Comparison of ENCODE assay signal across 18 cellular contexts in the genomic region with DNA sequence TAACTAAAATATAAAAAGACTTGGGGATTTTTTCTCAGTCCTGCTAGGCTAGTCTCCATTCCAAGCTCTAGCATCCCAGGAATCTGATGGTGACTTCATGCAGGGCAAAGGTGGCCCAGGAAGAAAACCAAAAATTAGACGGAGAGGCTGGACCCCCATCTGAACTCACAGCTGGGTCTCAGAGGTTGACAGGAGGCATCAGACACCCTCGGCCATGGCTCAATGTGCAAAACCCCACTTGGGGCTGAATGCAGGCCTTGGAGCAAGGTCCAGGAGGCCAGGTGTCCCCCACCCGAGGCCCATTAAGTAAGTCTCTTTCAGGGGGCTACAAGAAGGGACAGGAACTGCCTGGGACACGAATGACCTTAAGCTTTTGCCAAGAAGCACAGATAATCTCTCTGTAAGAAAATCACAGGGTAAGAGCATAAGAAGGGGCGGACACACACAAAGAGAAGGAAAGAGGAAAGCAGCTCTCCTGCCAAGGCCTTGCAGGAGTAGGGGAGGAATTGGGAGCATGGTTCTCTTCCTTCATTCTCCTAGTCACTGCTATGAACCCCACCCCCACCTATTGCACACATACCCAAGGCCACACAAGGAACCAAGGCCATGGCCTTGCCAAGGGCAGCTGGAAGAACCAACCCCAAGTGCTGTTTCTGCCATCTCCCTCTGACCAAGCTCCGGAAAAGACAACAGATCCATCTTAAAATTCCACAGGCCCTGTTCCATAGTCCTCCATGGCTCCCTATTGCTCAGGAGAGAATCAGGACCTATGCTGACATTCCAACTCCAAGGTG. TPM values are rescaled to one million over a fixed set of nuclear protein-coding genes. Genes with fewer than 3 reads are reported as not detected.
DNase-seq lines count a peak whose midpoint lies in the region; ATAC-seq and TF ChIP-seq lines count a peak whose summit lies in the region.
"Had no signal": no experiment of that assay in that cellular context is flagged by ENCODE, and none has a peak within 500 bp of the region (broad histone marks: within the 10 kb centered on the region; RNA-seq: fewer than 3 reads in every experiment).

No MANE protein-coding gene starts in this region.

- no TSS peak for BruUV-seq in PC-3 (replicated peaks; lab: Mats Ljungman, UMichigan)

- no peaks in the 10 kb centered on the region for H4K20me1 ChIP-seq in PC-3 (ENCODE audit: low read length)
- H4K20me1 ChIP-seq in fibroblast of lung (ENCODE audit: control insufficient read depth, extremely low read depth, insufficient read depth, low read length) = no peaks in the 10 kb centered on the region

- H3K9ac ChIP-seq in PC-3 (ENCODE audit: low read length) = no peak overlapping the region
- H3K9ac ChIP-seq in fibroblast of lung (ENCODE audit: insufficient read depth, low read length) = no peak overlapping the region

- peak overlapping the region; percentile 81 for H3K27ac ChIP-seq in AG04450 (ENCODE audit: low read depth, low read length)
- H3K27ac ChIP-seq in PC-3 (ENCODE audit: low read length) = no peak overlapping the region
- peak overlapping the region; percentile 82 for H3K27ac ChIP-seq in fibroblast of lung (ENCODE audit: insufficient read depth, low read length)
- H3K27ac ChIP-seq in sigmoid colon = peak overlapping the region; percentile 8 to 56 (median 36)
- H3K27ac ChIP-seq: epithelial cell of prostate, HL-60 had no signal

- peaks cover 51% of the 10 kb centered on the region for H3K79me2 ChIP-seq in PC-3 (ENCODE audit: low read length)
- peaks cover 100% of the 10 kb centered on the region for H3K79me2 ChIP-seq in fibroblast of lung (ENCODE audit: control insufficient read depth, insufficient read depth, low read length)

- peak overlapping the region; percentile 66 for H3K4me2 ChIP-seq in PC-3 (ENCODE audit: low read length)
- peak overlapping the region; percentile 4 for H3K4me2 ChIP-seq in fibroblast of lung (ENCODE audit: extremely low read depth, insufficient read depth, low read length)

- WGBS in sigmoid colon, 2 donors = 85 to 86% methylated on average over 6 of the region's 6 CpGs

- H3K9me3 ChIP-seq in AG04450 (ENCODE audit: control insufficient read depth, insufficient read depth, low read length) (no peaks in the 10 kb centered on the region), PC-3 (ENCODE audit: low read length) (no peaks in the 10 kb centered on the region), fibroblast of lung (ENCODE audit: control insufficient read depth, insufficient read depth, low read depth, low read length) (no peaks in the 10 kb centered on the region), sigmoid colon (no peaks in the 10 kb centered on the region)
- H3K9me3 ChIP-seq: heart right ventricle had no signal

- no peaks in the 10 kb centered on the region for H3K27me3 ChIP-seq in AG04450 (ENCODE audit: control insufficient read depth, insufficient read depth, low read length)
- H3K27me3 ChIP-seq in PC-3 (ENCODE audit: low read length) = no peaks in the 10 kb centered on the region
- H3K27me3 ChIP-seq in fibroblast of lung (ENCODE audit: control insufficient read depth, insufficient read depth, low read length) = no peaks in the 10 kb centered on the region
- H3K27me3 ChIP-seq in sigmoid colon = no peaks in the 10 kb centered on the region
- H3K27me3 ChIP-seq: heart right ventricle had no signal

- H3K36me3 ChIP-seq in PC-3 (ENCODE audit: low read depth, low read length) (no peaks in the 10 kb centered on the region), fibroblast of lung (ENCODE audit: control insufficient read depth, insufficient read depth, low read length) (peaks cover 6% of the 10 kb centered on the region), sigmoid colon (no peaks in the 10 kb centered on the region)
- H3K36me3 ChIP-seq: heart right ventricle had no signal

- TF ChIP-seq CTCF in AG04450 (IDR thresholded peaks at IDR 0.05; ENCODE audit: low read depth, low read length) = no peak
- TF ChIP-seq CTCF in PC-3 (conservative IDR thresholded peaks at IDR 0.05; ENCODE audit: low read depth, low read length) = no peak
- no peak for TF ChIP-seq CTCF in fibroblast of lung (conservative IDR thresholded peaks at IDR 0.05 in 1 of 2, IDR thresholded peaks at IDR 0.05 in 1 of 2; ENCODE audit: low read depth in 1 of 2, low read length in 2 of 2)
- TF ChIP-seq CTCF in sigmoid colon (IDR thresholded peaks at IDR 0.05) = no peak

- H3K4me1 ChIP-seq in PC-3 (ENCODE audit: insufficient read depth, low read length) (peaks cover 54% of the 10 kb centered on the region), fibroblast of lung (ENCODE audit: control insufficient read depth, extremely low read depth, insufficient read depth, low read length) (peaks cover 69% of the 10 kb centered on the region), sigmoid colon (peaks cover 0 to 85% (median 78%) of the 10 kb centered on the region in 4 donors)

- intact Hi-C loops in PC-3 (cut with micrococcal nuclease) = no loop called here
- intact Hi-C loops in sigmoid colon (cut with DNase I) = no loop called here

- H3K4me3 ChIP-seq in AG04450 (ENCODE audit: low read depth, low read length) (no peak overlapping the region), PC-3 (ENCODE audit: low read length) (no peak overlapping the region), fibroblast of lung (replicated peaks in 1 of 4; ENCODE audit: control extremely low read depth in 1 of 4, insufficient read depth in 1 of 4, low read depth in 3 of 4, low read length in 4 of 4) (no peak overlapping the region), sigmoid colon (no peak overlapping the region)
- H3K4me3 ChIP-seq: heart right ventricle had no signal

- no peaks in the 10 kb centered on the region for H3K9me2 ChIP-seq in PC-3 (replicated peaks; ENCODE audit: low read length)

- DNase-seq in AG04450 (ENCODE audit: low read depth, low spot score) (no peak), PC-3 (no peak), fibroblast of lung (ENCODE audit: low read depth in 2 of 2) (peak in 1 of 2 donors; percentile 65), sigmoid colon (no peak), NCI-H1417 treated with DMSO at 0.1 percent for 48 hours (lab: John Stamatoyannopoulos, UW) (no peak)
- DNase-seq in activated CD4-positive, CD25-positive, alpha-beta regulatory T cell (lab: John Stamatoyannopoulos, UW) = no peak
- DNase-seq: activated CD4-positive, alpha-beta T cell treated with anti-CD3 and anti-CD28 coated beads for 4 hours; heart right ventricle; kidney glomerular epithelial cell; naive thymus-derived CD4-positive, alpha-beta T cell; NCI-H187; RPMI8226; stimulated activated CD4-positive, alpha-beta T cell treated with anti-CD3 and anti-CD28 coated beads, Interleukin-4, amount 100 ng/mL, for 1 hour had no signal

- no peak overlapping the region for H2AFZ ChIP-seq in PC-3 (ENCODE audit: low read length)
- no peak overlapping the region for H2AFZ ChIP-seq in fibroblast of lung (ENCODE audit: low read length)

- TF ChIP-seq EP300 in sigmoid colon (IDR thresholded peaks at IDR 0.05) = no peak

- ATAC-seq in PC-3 (no peak), GM18858 (IDR thresholded peaks at IDR 0.05; ENCODE audit: unreplicated experiment) (no peak), GM19463 (IDR thresholded peaks at IDR 0.05; ENCODE audit: unreplicated experiment) (no peak)
- ATAC-seq: activated naive CD4-positive, alpha-beta T cell treated with anti-CD3 and anti-CD28 coated beads, Interleukin-2, amount 50 U/mL, for 72 hours; naive thymus-derived CD4-positive, alpha-beta T cell had no signal

- CTCF ChIA-PET in AG04450 (lab: Charles Lee) = no interaction called here
- CTCF ChIA-PET in PC-3 (lab: Charles Lee) = no interaction called here

- POLR2A ChIA-PET in AG04450 (lab: Yijun Ruan, JAX) = interaction anchor here (0.6 to 1.7 kb wide), 2 partner anchors 31 to 47 kb away, joined by 4 to 5 read pairs; no protein-coding TSS in a partner anchor
- POLR2A ChIA-PET in PC-3 (lab: Charles Lee; ENCODE audit: unreplicated experiment) = interaction anchor here (0.6 kb wide), 1 partner anchor 22 kb away, joined by 3 read pairs; no protein-coding TSS in a partner anchor

- TF ChIP-seq POLR2A in sigmoid colon (IDR thresholded peaks at IDR 0.05) = no peak

- no peaks in the 10 kb centered on the region for H3F3A ChIP-seq in PC-3 (ENCODE audit: low read length, unreplicated experiment)

RNA-seq across cellular contexts. Expression of gene TRAM2, which starts 31.6 kb away (rescaled TPM):
- polyA plus RNA-seq in AG04450 (2011; rRNA removed) = 134 and 152 TPM in 2 replicates
- polyA minus RNA-seq in AG04450 (2011; rRNA and poly(A)+ RNA removed) = 164 and 174 TPM in 2 replicates
- total RNA-seq in PC-3 (2014; rRNA removed) = 17.7 and 19.6 TPM in 2 replicates
- total RNA-seq in fibroblast of lung = 69.6 and 131 TPM in 2 replicates
- polyA plus RNA-seq in fibroblast of lung = 155 and 252 TPM in 2 replicates
- polyA plus RNA-seq in fibroblast of lung (2012) = 107 and 217 TPM in 2 replicates
- polyA minus RNA-seq in fibroblast of lung (ENCODE audit: low replicate concordance) = 254 and 398 TPM in 2 replicates
- 10 to 100 TPM in 3 of 4 donors, 1 to 10 TPM in 1; 9.6 to 15.0 (median 12.4) TPM for total RNA-seq in sigmoid colon
- 10 to 100 TPM in 1 of 3 donors, 1 to 10 TPM in 2; 1.8 to 13.3 (median 3.6) TPM for polyA plus RNA-seq in sigmoid colon
